24 cellular contexts compared by ENCODE assay signal in genomic region chr4:2289955-2290333, GRCh38. TPM values are rescaled to one million over a fixed set of nuclear protein-coding genes. Genes with fewer than 3 reads are reported as not detected.
DNase-seq lines count a peak whose midpoint lies in the region; ATAC-seq and TF ChIP-seq lines count a peak whose summit lies in the region.
"Had no signal": no experiment of that assay in that cellular context is flagged by ENCODE, and none has a peak within 500 bp of the region (broad histone marks: within the 10 kb centered on the region; RNA-seq: fewer than 3 reads in every experiment).

No MANE protein-coding gene starts in this region.

- 0 out of 2 replicates have a peak, but pooled peaks cover 2% of the 10 kb centered on the region for H3K27me3 ChIP-seq in BE2C
- H3K27me3 ChIP-seq in CD4-positive, CD25-positive, alpha-beta regulatory T cell (ENCODE audit: control insufficient read depth, insufficient read depth, low read length), result no peaks in the 10 kb centered on the region
- H3K27me3 ChIP-seq: heart left ventricle, SJSA1 had no signal

- DNase-seq in BE2C (peak; percentile 30), Kasumi-1 (lab: John Stamatoyannopoulos, UW) (no peak), dedifferentiated amniotic fluid mesenchymal stem cell (ENCODE audit: extremely low spot score) (no peak), amniotic stem cell (lab: John Stamatoyannopoulos, UW) (no peak)
- no peak for DNase-seq in CD4-positive, CD25-positive, alpha-beta regulatory T cell
- DNase-seq in naive thymus-derived CD8-positive, alpha-beta T cell, result no peak
- DNase-seq: activated CD4-positive, alpha-beta T cell treated with anti-CD3 and anti-CD28 coated beads for 36 hours; AML-193; DMS 273 treated with DMSO at 0.1 percent for 48 hours; effector CD4-positive, alpha-beta T cell; GF-D8; NCI-H1436; NCI-H2171 treated with DMSO at 0.1 percent for 48 hours; NCI-H82; nephron progenitor cell; PC-3; small intestine; stimulated activated CD4-positive, alpha-beta T cell treated with anti-CD3 and anti-CD28 coated beads, Interleukin-4, amount 100 ng/mL, for 1 hour had no signal

- peaks cover 3 to 51% (median 21%) of the 10 kb centered on the region in 4 donors for H3K4me1 Mint-ChIP-seq in CD4-positive, CD25-positive, alpha-beta regulatory T cell
- peaks cover 5% of the 10 kb centered on the region for H3K4me1 Mint-ChIP-seq in activated T-helper 17 cell treated with anti-CD3 and anti-CD28 coated beads, Interleukin-2, amount 50 U/mL, for 72 hours
- peaks cover 16 to 61% (median 47%) of the 10 kb centered on the region in 4 donors for H3K4me1 Mint-ChIP-seq in naive thymus-derived CD8-positive, alpha-beta T cell

- H3K9me3 Mint-ChIP-seq in CD4-positive, CD25-positive, alpha-beta regulatory T cell, result peaks cover 0 to 2% (median 0%) of the 10 kb centered on the region in 7 donors
- H3K9me3 Mint-ChIP-seq in activated T-helper 17 cell treated with anti-CD3 and anti-CD28 coated beads, Interleukin-2, amount 50 U/mL, for 72 hours, result no peaks in the 10 kb centered on the region
- peaks cover 0 to 4% (median 0%) of the 10 kb centered on the region in 9 donors for H3K9me3 Mint-ChIP-seq in naive thymus-derived CD8-positive, alpha-beta T cell

- peak overlapping the region; percentile 81 for H3K27ac ChIP-seq in CD4-positive, CD25-positive, alpha-beta regulatory T cell (ENCODE audit: insufficient read depth, low read length, poor library complexity, severe bottlenecking)
- H3K27ac ChIP-seq: heart left ventricle, prostate gland, SJSA1 had no signal

- H3K27me3 Mint-ChIP-seq in CD4-positive, CD25-positive, alpha-beta regulatory T cell, result peaks cover 8% of the 10 kb centered on the region
- H3K27me3 Mint-ChIP-seq in activated T-helper 17 cell treated with anti-CD3 and anti-CD28 coated beads, Interleukin-2, amount 50 U/mL, for 72 hours, result no peaks in the 10 kb centered on the region
- H3K27me3 Mint-ChIP-seq in naive thymus-derived CD8-positive, alpha-beta T cell, result peaks cover 0 to 2% (median 0%) of the 10 kb centered on the region in 5 donors
- H3K27me3 Mint-ChIP-seq: activated CD4-positive, alpha-beta T cell treated with anti-CD3 and anti-CD28 coated beads for 36 hours had no signal

- no peaks in the 10 kb centered on the region for H3K36me3 ChIP-seq in BE2C
- no peaks in the 10 kb centered on the region for H3K36me3 ChIP-seq in CD4-positive, CD25-positive, alpha-beta regulatory T cell (ENCODE audit: control insufficient read depth, insufficient read depth, low read length)
- H3K36me3 ChIP-seq: HAP-1, heart left ventricle, prostate gland, SJSA1 had no signal

- no peaks in the 10 kb centered on the region for H3K36me3 Mint-ChIP-seq in CD4-positive, CD25-positive, alpha-beta regulatory T cell
- no peaks in the 10 kb centered on the region for H3K36me3 Mint-ChIP-seq in activated T-helper 17 cell treated with anti-CD3 and anti-CD28 coated beads, Interleukin-2, amount 50 U/mL, for 72 hours (ENCODE audit: low read depth)
- H3K36me3 Mint-ChIP-seq in naive thymus-derived CD8-positive, alpha-beta T cell, result no peaks in the 10 kb centered on the region

- POLR2A ChIA-PET in naive thymus-derived CD8-positive, alpha-beta T cell (lab: Charles Lee), result interaction anchor here (1.5 to 4.8 kb wide), 8 partner anchors 8 to 125 kb away, joined by 3 to 40 read pairs (median 7); partner anchors contain the start of genes HAUS3, MXD4 and POLN

- H3K4me3 ChIP-seq in BE2C (ENCODE audit: low read depth, low read length), result no peak overlapping the region
- no peak overlapping the region for H3K4me3 ChIP-seq in CD4-positive, CD25-positive, alpha-beta regulatory T cell (ENCODE audit: low read depth, low read length)
- H3K4me3 ChIP-seq: GM12878, HAP-1, heart left ventricle, prostate gland, SJSA1 had no signal

- ATAC-seq in CD4-positive, CD25-positive, alpha-beta regulatory T cell (ENCODE audit: low read depth in 2 of 2), result no peak
- ATAC-seq in activated T-helper 17 cell treated with anti-CD3 and anti-CD28 coated beads, Interleukin-2, amount 50 U/mL, for 72 hours (replicated peaks), result no peak
- no peak for ATAC-seq in naive thymus-derived CD8-positive, alpha-beta T cell
- ATAC-seq: PC-3 had no signal

- H3K4me3 Mint-ChIP-seq in CD4-positive, CD25-positive, alpha-beta regulatory T cell, result peak overlapping the region in 1 of 4 donors; percentile 64
- H3K4me3 Mint-ChIP-seq in activated T-helper 17 cell treated with anti-CD3 and anti-CD28 coated beads, Interleukin-2, amount 50 U/mL, for 72 hours, result peak overlapping the region; percentile 27
- peak overlapping the region in 5 of 10 donors; percentile 27 to 82 (median 45) for H3K4me3 Mint-ChIP-seq in naive thymus-derived CD8-positive, alpha-beta T cell
- H3K4me3 Mint-ChIP-seq: activated CD4-positive, alpha-beta T cell treated with anti-CD3 and anti-CD28 coated beads for 36 hours; nephron progenitor cell had no signal

- TF ChIP-seq CTCF in BE2C (IDR thresholded peaks at IDR 0.05; ENCODE audit: low read depth, low read length), result no peak

- no peaks in the 10 kb centered on the region for H3K9me3 ChIP-seq in BE2C
- H3K9me3 ChIP-seq in CD4-positive, CD25-positive, alpha-beta regulatory T cell (ENCODE audit: control insufficient read depth in 2 of 2, low read length in 2 of 2), result no peaks in the 10 kb centered on the region
- H3K9me3 ChIP-seq: HAP-1, prostate gland, SJSA1 had no signal

- H3K4me1 ChIP-seq in BE2C, result peaks cover 21% of the 10 kb centered on the region
- peaks cover 37% of the 10 kb centered on the region for H3K4me1 ChIP-seq in CD4-positive, CD25-positive, alpha-beta regulatory T cell (ENCODE audit: control insufficient read depth, insufficient read depth, low read length, poor library complexity, severe bottlenecking)
- H3K4me1 ChIP-seq: HAP-1, prostate gland, SJSA1 had no signal

- H3K27ac Mint-ChIP-seq in CD4-positive, CD25-positive, alpha-beta regulatory T cell, result peak overlapping the region; percentile 69 to 81 (median 74)
- H3K27ac Mint-ChIP-seq in activated T-helper 17 cell treated with anti-CD3 and anti-CD28 coated beads, Interleukin-2, amount 50 U/mL, for 72 hours, result no peak overlapping the region
- H3K27ac Mint-ChIP-seq in naive thymus-derived CD8-positive, alpha-beta T cell, result peak overlapping the region; percentile 98 to 99 (median 99)
- H3K27ac Mint-ChIP-seq: activated CD4-positive, alpha-beta T cell treated with anti-CD3 and anti-CD28 coated beads for 36 hours; nephron progenitor cell had no signal

RNA-seq across cellular contexts. Expression of gene MXD4, which starts 28.0 kb away (rescaled TPM):
- polyA plus RNA-seq in BE2C (2012; ENCODE audit: insufficient read depth, insufficient read length, low read depth), result 37.7 TPM
- total RNA-seq in CD4-positive, CD25-positive, alpha-beta regulatory T cell, result 121 TPM
- polyA plus RNA-seq in CD4-positive, CD25-positive, alpha-beta regulatory T cell, result 10 to 100 TPM; 34.3 to 60.4 (median 47.2) TPM
- total RNA-seq in activated T-helper 17 cell treated with anti-CD3 and anti-CD28 coated beads, Interleukin-2, amount 50 U/mL, for 72 hours, result 1 to 10 TPM; 6.1 to 7.7 TPM
- total RNA-seq in naive thymus-derived CD8-positive, alpha-beta T cell, result 10 to 100 TPM; 41.9 to 44.2 TPM
- polyA plus RNA-seq in naive thymus-derived CD8-positive, alpha-beta T cell, result 10 to 100 TPM; 15.6 to 30.0 (median 20.5) TPM

RNA-seq across cellular contexts. Expression of gene HAUS3, which starts 48.0 kb away (rescaled TPM):
- 9.0 TPM for polyA plus RNA-seq in BE2C (2012; ENCODE audit: insufficient read depth, insufficient read length, low read depth)
- 140 TPM for total RNA-seq in CD4-positive, CD25-positive, alpha-beta regulatory T cell
- 10 to 100 TPM; 27.5 to 29.8 (median 28.4) TPM for polyA plus RNA-seq in CD4-positive, CD25-positive, alpha-beta regulatory T cell
- 10 to 100 TPM; 27.1 to 28.0 TPM for total RNA-seq in activated T-helper 17 cell treated with anti-CD3 and anti-CD28 coated beads, Interleukin-2, amount 50 U/mL, for 72 hours
- total RNA-seq in naive thymus-derived CD8-positive, alpha-beta T cell, result 10 to 100 TPM; 28.4 to 30.1 TPM
- polyA plus RNA-seq in naive thymus-derived CD8-positive, alpha-beta T cell, result 10 to 100 TPM; 16.3 to 22.2 (median 18.8) TPM

RNA-seq across cellular contexts. Expression of gene POLN, which starts 48.0 kb away (rescaled TPM):
- polyA plus RNA-seq in BE2C (2012; ENCODE audit: insufficient read depth, insufficient read length, low read depth), result 0.93 TPM
- total RNA-seq in CD4-positive, CD25-positive, alpha-beta regulatory T cell, result 4.9 TPM
- 1 to 10 TPM in 1 of 4 donors, under 1 TPM in 3; 0.46 to 1.7 (median 0.92) TPM for polyA plus RNA-seq in CD4-positive, CD25-positive, alpha-beta regulatory T cell
- total RNA-seq in activated T-helper 17 cell treated with anti-CD3 and anti-CD28 coated beads, Interleukin-2, amount 50 U/mL, for 72 hours, result 1 to 10 TPM; 7.8 to 8.0 TPM
- total RNA-seq in naive thymus-derived CD8-positive, alpha-beta T cell, result 1 to 10 TPM; 2.9 to 3.8 TPM
- polyA plus RNA-seq in naive thymus-derived CD8-positive, alpha-beta T cell, result under 1 TPM in 2 of 3 donors, not detected in 1; 0.44 to 0.55 TPM

Comparison
In these comparisons a context has a peak if more than half of its experiments do, and no peak if none do; other contexts are left out.
1. RNA of gene MXD4, which starts 28.0 kb away (total RNA-seq): 121 TPM in CD4-positive, CD25-positive, alpha-beta regulatory T cell (single experiment) and 41.9 to 44.2 TPM in naive thymus-derived CD8-positive, alpha-beta T cell; 6.1 to 7.7 TPM in activated T-helper 17 cell treated with anti-CD3 and anti-CD28 coated beads, Interleukin-2, amount 50 U/mL, for 72 hours; every median in the first group is over 4 times any median in the second.